Comparison of ENCODE assay signal across 9 cellular contexts in the genomic region with DNA sequence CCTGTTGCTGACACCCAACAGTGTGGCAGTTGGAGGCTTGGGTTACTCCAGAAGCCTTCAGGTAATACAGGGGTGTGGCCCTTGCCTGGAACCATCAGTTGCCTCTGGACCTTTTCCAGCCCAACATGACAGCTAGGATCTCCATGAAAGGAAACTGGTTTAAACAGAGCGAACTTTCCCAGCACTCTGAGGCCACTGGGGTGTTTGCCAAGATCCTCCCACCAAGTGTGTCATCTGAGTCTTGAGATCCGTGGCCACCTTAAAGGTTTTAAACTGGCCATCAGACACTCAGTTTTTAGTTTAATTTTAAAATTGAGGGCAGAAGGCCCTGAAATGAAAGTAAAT. TPM values are rescaled to one million over a fixed set of nuclear protein-coding genes. Genes with fewer than 3 reads are reported as not detected.
DNase-seq lines count a peak whose midpoint lies in the region; ATAC-seq and TF ChIP-seq lines count a peak whose summit lies in the region.
"Had no signal": no experiment of that assay in that cellular context is flagged by ENCODE, and none has a peak within 500 bp of the region (broad histone marks: within the 10 kb centered on the region; RNA-seq: fewer than 3 reads in every experiment).

No MANE protein-coding gene starts in this region.

- H3K27me3 ChIP-seq in left lung (peaks cover 0 to 28% of the 10 kb centered on the region in 2 donors), WERI-Rb-1 (ENCODE audit: insufficient read depth, low read depth, severe bottlenecking) (peaks cover 100% of the 10 kb centered on the region)

- H3K27ac ChIP-seq in coronary artery (peak overlapping the region in 1 of 2 donors; percentile 14), left lung (no peak overlapping the region), WERI-Rb-1 (no peak overlapping the region)

- TF ChIP-seq CTCF in coronary artery (IDR thresholded peaks at IDR 0.05) (no peak), left lung (IDR thresholded peaks at IDR 0.05) (no peak), WERI-Rb-1 (IDR thresholded peaks at IDR 0.05; ENCODE audit: low read depth, low read length) (no peak)

- H3K9me3 ChIP-seq in left lung (no peaks in the 10 kb centered on the region), WERI-Rb-1 (ENCODE audit: severe bottlenecking) (no peaks in the 10 kb centered on the region)

- DNase-seq in AG08395 (ENCODE audit: low spot score) (peak; percentile 27), LoVo (ENCODE audit: low spot score) (peak; percentile 8), coronary artery (ENCODE audit: low spot score) (no peak), left lung (peak in 1 of 2 donors; percentile 52), WERI-Rb-1 (no peak), amniotic stem cell (lab: John Stamatoyannopoulos, UW) (no peak)
- DNase-seq: SIG-M5 had no signal

- H3K4me3 ChIP-seq in coronary artery: peak overlapping the region; percentile 39
- H3K4me3 ChIP-seq in left lung: no peak overlapping the region
- no peak overlapping the region for H3K4me3 ChIP-seq in WERI-Rb-1 (ENCODE audit: low read depth, low read length)

- peaks cover 0 to 26% of the 10 kb centered on the region in 2 donors for H3K4me1 ChIP-seq in left lung

- peak; percentile 69 for ATAC-seq in left lung
- ATAC-seq in GM21367 (IDR thresholded peaks at IDR 0.05; ENCODE audit: unreplicated experiment): no peak
- ATAC-seq in GM19351 (IDR thresholded peaks at IDR 0.05; ENCODE audit: unreplicated experiment): no peak

- intact Hi-C loops in left lung (cut with DNase I): loop anchor here in 1 of 2 donors (10.0 kb wide), 1 partner anchor 257 kb away; the partner anchor contains the start of gene DUSP12

- no peaks in the 10 kb centered on the region for H3K36me3 ChIP-seq in left lung
- no peaks in the 10 kb centered on the region for H3K36me3 ChIP-seq in WERI-Rb-1

RNA-seq across cellular contexts. Expression of gene FCGR2A, which starts 17.8 kb away (rescaled TPM):
- 100 to 1,000 TPM in 1 of 2 donors, 10 to 100 TPM in 1; 80.0 to 135 TPM for total RNA-seq in left lung

RNA-seq across cellular contexts. Expression of gene HSPA6, which starts 36.9 kb away (rescaled TPM):
- total RNA-seq in left lung: 10 to 100 TPM in 1 of 2 donors, 1 to 10 TPM in 1; 7.1 to 18.7 TPM

Comparison
In these comparisons a context has a peak if more than half of its experiments do, and no peak if none do; other contexts are left out.
1. DNase-seq: peak in AG08395 (single experiment) and LoVo (single experiment); none in coronary artery (single experiment), WERI-Rb-1 (single experiment) and amniotic stem cell (single experiment).